In genomic region chr15:83565553-83566159, GRCh38 we compare ENCODE assay signal across 9 cellular contexts.
DNase-seq lines count a peak whose midpoint lies in the region; TF ChIP-seq lines count a peak whose summit lies in the region.
"Had no signal": no experiment of that assay in that cellular context is flagged by ENCODE, and none has a peak within 500 bp of the region (broad histone marks: within the 10 kb centered on the region; RNA-seq: fewer than 3 reads in every experiment).

No MANE protein-coding gene starts in this region.

- intact Hi-C loops in colonic mucosa (cut with DNase I) (loop anchor here (10.0 kb wide), 2 partner anchors 179 to 469 kb away; no protein-coding TSS in a partner anchor), ovary (cut with DNase I) (loop anchor here in 1 of 4 donors (10.0 kb wide), 1 partner anchor 469 kb away; no protein-coding TSS in a partner anchor)

- H3K27me3 Mint-ChIP-seq in immature natural killer cell (ENCODE audit: low read depth in 3 of 3) = peaks cover 0 to 3% (median 0%) of the 10 kb centered on the region in 3 donors

- H3K27ac ChIP-seq in colonic mucosa (no peak overlapping the region), ovary (no peak overlapping the region)

- H3K4me1 ChIP-seq in colonic mucosa (no peaks in the 10 kb centered on the region), ovary (ENCODE audit: insufficient read depth) (no peaks in the 10 kb centered on the region)

- no peak for TF ChIP-seq EP300 in ovary (IDR thresholded peaks at IDR 0.05)

- TF ChIP-seq CTCF in colonic mucosa (IDR thresholded peaks at IDR 0.05) (peak; percentile 31), ovary (IDR thresholded peaks at IDR 0.05) (peak; percentile 21 to 47 (median 24))

- H3K4me3 Mint-ChIP-seq in immature natural killer cell = no peak overlapping the region
- H3K4me3 Mint-ChIP-seq: activated naive CD8-positive, alpha-beta T cell treated with anti-CD3 and anti-CD28 coated beads, Interleukin-2, amount 10 ng/mL, durations not matched to agents 7 days and 5 days had no signal

- H3K27ac Mint-ChIP-seq in immature natural killer cell = no peak overlapping the region
- H3K27ac Mint-ChIP-seq: activated naive CD8-positive, alpha-beta T cell treated with anti-CD3 and anti-CD28 coated beads, Interleukin-2, amount 10 ng/mL, durations not matched to agents 7 days and 5 days had no signal

- H3K9me3 ChIP-seq in colonic mucosa (no peaks in the 10 kb centered on the region), ovary (no peaks in the 10 kb centered on the region)

- H3K36me3 Mint-ChIP-seq in immature natural killer cell = no peaks in the 10 kb centered on the region
- H3K36me3 Mint-ChIP-seq: activated naive CD8-positive, alpha-beta T cell treated with anti-CD3 and anti-CD28 coated beads, Interleukin-2, amount 10 ng/mL, durations not matched to agents 7 days and 5 days had no signal

- no peaks in the 10 kb centered on the region for H3K9me3 Mint-ChIP-seq in immature natural killer cell
- H3K9me3 Mint-ChIP-seq: activated naive CD8-positive, alpha-beta T cell treated with anti-CD3 and anti-CD28 coated beads, Interleukin-2, amount 10 ng/mL, durations not matched to agents 7 days and 5 days had no signal

- no peak overlapping the region for H3K9ac ChIP-seq in colonic mucosa (ENCODE audit: low read depth in 2 of 2, low read length in 2 of 2)

- no peaks in the 10 kb centered on the region for H3K36me3 ChIP-seq in colonic mucosa
- H3K36me3 ChIP-seq in ovary = no peaks in the 10 kb centered on the region

- TF ChIP-seq POLR2A in ovary (IDR thresholded peaks at IDR 0.05) = no peak

- 28 to 35% (median 31%) methylated on average over 4 of the region's 4 CpGs for WGBS in ovary, 3 donors

- DNase-seq in SIG-M5 treated with dmso at 0.1 percent for 504 hours (lab: John Stamatoyannopoulos, UW; ENCODE audit: unreplicated experiment) = peak; percentile 19
- no peak for DNase-seq in SIG-M5 (lab: John Stamatoyannopoulos, UW)
- DNase-seq in NCI-H460 (ENCODE audit: extremely low read depth, low read depth) = peak; percentile 23
- DNase-seq in colonic mucosa = no peak
- no peak for DNase-seq in ovary
- no peak for DNase-seq in activated CD4-positive, alpha-beta T cell treated with anti-CD3 and anti-CD28 coated beads, Interleukin-2, amount 50 U/mL, for 1 hour
- DNase-seq in immature natural killer cell = no peak
- no peak for DNase-seq in central memory CD4-positive, alpha-beta T cell
- DNase-seq: activated naive CD8-positive, alpha-beta T cell treated with anti-CD3 and anti-CD28 coated beads, Interleukin-2, amount 10 ng/mL, durations not matched to agents 7 days and 5 days had no signal

- H3K4me1 Mint-ChIP-seq in immature natural killer cell = no peaks in the 10 kb centered on the region
- H3K4me1 Mint-ChIP-seq: activated naive CD8-positive, alpha-beta T cell treated with anti-CD3 and anti-CD28 coated beads, Interleukin-2, amount 10 ng/mL, durations not matched to agents 7 days and 5 days had no signal

- no peak overlapping the region for H3K4me3 ChIP-seq in colonic mucosa
- no peak overlapping the region for H3K4me3 ChIP-seq in ovary

- H3K27me3 ChIP-seq in colonic mucosa (no peaks in the 10 kb centered on the region), ovary (no peaks in the 10 kb centered on the region)

Comparison
In these comparisons a context has a peak if more than half of its experiments do, and no peak if none do; other contexts are left out.
1. DNase-seq: peak in SIG-M5 treated with dmso at 0.1 percent for 504 hours (single experiment) and NCI-H460 (single experiment); none in SIG-M5 (single experiment), colonic mucosa (single experiment), ovary (0 of 5), activated CD4-positive, alpha-beta T cell treated with anti-CD3 and anti-CD28 coated beads, Interleukin-2, amount 50 U/mL, for 1 hour (single experiment), immature natural killer cell (0 of 3) and central memory CD4-positive, alpha-beta T cell (single experiment).